In the genomic region with DNA sequence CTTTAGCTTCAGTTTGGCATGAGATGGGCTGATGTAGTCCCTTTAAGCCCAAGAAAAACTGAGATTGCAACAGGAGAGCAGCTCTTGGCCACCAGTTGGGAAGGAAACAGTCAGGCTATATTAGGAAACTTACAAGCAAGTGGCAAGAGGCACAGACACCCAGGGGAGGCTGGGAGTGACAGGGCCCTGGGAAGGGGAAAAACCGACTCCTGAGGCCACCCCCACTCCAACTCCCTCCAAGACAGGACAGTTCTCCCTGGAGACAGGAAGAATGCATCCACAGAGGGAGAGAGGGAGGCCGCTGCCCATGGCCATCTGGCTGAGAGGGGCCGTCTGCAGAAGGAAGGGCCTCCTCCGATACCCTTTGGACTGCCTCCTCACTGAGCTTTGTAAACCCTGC, we compare ENCODE assay signal across 15 cellular contexts. TPM values are rescaled to one million over a fixed set of nuclear protein-coding genes. Genes with fewer than 3 reads are reported as not detected.
DNase-seq lines count a peak whose midpoint lies in the region; ATAC-seq and TF ChIP-seq lines count a peak whose summit lies in the region.
"Had no signal": no experiment of that assay in that cellular context is flagged by ENCODE, and none has a peak within 500 bp of the region (broad histone marks: within the 10 kb centered on the region; RNA-seq: fewer than 3 reads in every experiment).

No MANE protein-coding gene starts in this region.

- TF ChIP-seq CTCF in HFFc6 (IDR thresholded peaks at IDR 0.05): no peak
- no peak for TF ChIP-seq CTCF in ascending aorta (IDR thresholded peaks at IDR 0.05)
- no peak for TF ChIP-seq CTCF in stomach (IDR thresholded peaks at IDR 0.05)

- TF ChIP-seq EP300 in stomach (IDR thresholded peaks at IDR 0.05): no peak

- WGBS in stomach, 5 donors: 25 to 49% (median 42%) methylated on average over 2 to 4 of the region's 4 CpGs

- H3K27me3 ChIP-seq in ascending aorta (no peaks in the 10 kb centered on the region), stomach (peaks cover 0 to 10% (median 0%) of the 10 kb centered on the region in 3 donors)

- no peak for ATAC-seq in HG02759 (IDR thresholded peaks at IDR 0.05; ENCODE audit: unreplicated experiment)
- ATAC-seq: activated T-cell treated with anti-CD3 and anti-CD28 coated beads, Interleukin-2, amount 50 U/mL, for 72 hours; T-helper 17 cell had no signal

- peak overlapping the region; percentile 86 to 89 for H3K27ac ChIP-seq in ascending aorta
- H3K27ac ChIP-seq in stomach: peak overlapping the region in 4 of 5 donors; percentile 47 to 82 (median 63)
- H3K27ac ChIP-seq: skin epidermis had no signal

- peak overlapping the region; percentile 86 for H3K27ac Mint-ChIP-seq in HFFc6
- no peak overlapping the region for H3K27ac Mint-ChIP-seq in activated T-cell treated with anti-CD3 and anti-CD28 coated beads, Interleukin-2, amount 50 U/mL, for 24 hours
- H3K27ac Mint-ChIP-seq: activated T-cell treated with anti-CD3 and anti-CD28 coated beads, Interleukin-2, amount 50 U/mL, for 72 hours; dendritic cell treated with granulocyte-macrophage colony-stimulating factor and Interleukin-4, amounts not matched to agents 40 ng/mL and 50 ng/mL, for 4 days; IgD-negative memory B cell; T-helper 17 cell had no signal

- DNase-seq in HFFc6 (peak; percentile 46), ascending aorta (ENCODE audit: low spot score in 2 of 2) (peak in 1 of 2 donors; percentile 89), hepatic stellate cell (ENCODE audit: low spot score) (peak; percentile 89), stomach (no peak), MV-4-11 (lab: John Stamatoyannopoulos, UW) (no peak), NCI-H69 (lab: John Stamatoyannopoulos, UW) (no peak)
- no peak for DNase-seq in activated T-cell treated with anti-CD3 and anti-CD28 coated beads, Interleukin-2, amount 50 U/mL, for 24 hours
- DNase-seq: activated T-cell treated with anti-CD3 and anti-CD28 coated beads, Interleukin-2, amount 50 U/mL, for 72 hours; NCI-H345; stimulated activated naive CD4-positive, alpha-beta T cell; T-helper 17 cell had no signal

- H3K9me3 ChIP-seq in ascending aorta: no peaks in the 10 kb centered on the region
- H3K9me3 ChIP-seq in stomach: no peaks in the 10 kb centered on the region

- no peaks in the 10 kb centered on the region for H3K9me3 Mint-ChIP-seq in HFFc6
- H3K9me3 Mint-ChIP-seq in activated T-cell treated with anti-CD3 and anti-CD28 coated beads, Interleukin-2, amount 50 U/mL, for 24 hours: no peaks in the 10 kb centered on the region
- H3K9me3 Mint-ChIP-seq: dendritic cell treated with granulocyte-macrophage colony-stimulating factor and Interleukin-4, amounts not matched to agents 40 ng/mL and 50 ng/mL, for 4 days had no signal

- H3K4me3 Mint-ChIP-seq in HFFc6: peak overlapping the region; percentile 79
- H3K4me3 Mint-ChIP-seq in activated T-cell treated with anti-CD3 and anti-CD28 coated beads, Interleukin-2, amount 50 U/mL, for 24 hours: no peak overlapping the region
- H3K4me3 Mint-ChIP-seq: activated T-cell treated with anti-CD3 and anti-CD28 coated beads, Interleukin-2, amount 50 U/mL, for 72 hours; dendritic cell treated with granulocyte-macrophage colony-stimulating factor and Interleukin-4, amounts not matched to agents 40 ng/mL and 50 ng/mL, for 4 days; T-helper 17 cell had no signal

- intact Hi-C loops in ascending aorta (cut with DNase I): loop anchor here (2.0 kb wide), 1 partner anchor 14 kb away; no protein-coding TSS in a partner anchor
- intact Hi-C loops in stomach (cut with DNase I; ENCODE audit: low total_unique reads): no loop called here

- peaks cover 50% of the 10 kb centered on the region for H3K4me1 Mint-ChIP-seq in HFFc6 (ENCODE audit: low read depth)
- no peaks in the 10 kb centered on the region for H3K4me1 Mint-ChIP-seq in activated T-cell treated with anti-CD3 and anti-CD28 coated beads, Interleukin-2, amount 50 U/mL, for 24 hours (ENCODE audit: low read depth)
- H3K4me1 Mint-ChIP-seq: IgD-negative memory B cell had no signal

- no peaks in the 10 kb centered on the region for H3K27me3 Mint-ChIP-seq in HFFc6 (ENCODE audit: insufficient read depth)
- H3K27me3 Mint-ChIP-seq in activated T-cell treated with anti-CD3 and anti-CD28 coated beads, Interleukin-2, amount 50 U/mL, for 24 hours: peaks cover 57% of the 10 kb centered on the region

- TF ChIP-seq POLR2A in stomach (IDR thresholded peaks at IDR 0.05): no peak

- H3K4me1 ChIP-seq in ascending aorta (peaks cover 8 to 42% of the 10 kb centered on the region in 2 donors), stomach (peaks cover 0 to 27% (median 11%) of the 10 kb centered on the region in 4 donors)

- H3K36me3 ChIP-seq in ascending aorta: no peaks in the 10 kb centered on the region
- H3K36me3 ChIP-seq in stomach: no peaks in the 10 kb centered on the region

- H3K36me3 Mint-ChIP-seq in HFFc6 (ENCODE audit: low read depth): peaks cover 11% of the 10 kb centered on the region; the same call in 1 of the 2 replicates
- H3K36me3 Mint-ChIP-seq in activated T-cell treated with anti-CD3 and anti-CD28 coated beads, Interleukin-2, amount 50 U/mL, for 24 hours (ENCODE audit: low read depth): no peaks in the 10 kb centered on the region

- H3K4me3 ChIP-seq in ascending aorta (peak overlapping the region; percentile 27 to 54), stomach (no peak overlapping the region)
- H3K4me3 ChIP-seq: skin epidermis had no signal

RNA-seq across cellular contexts. Expression of a gene that starts 20.5 kb away (rescaled TPM):
- 10 to 100 TPM in 5 of 6 experiments, 1 to 10 TPM in 1; 9.7 to 14.4 (median 13.5) TPM for total RNA-seq in HFFc6 (2021; fragmentation: NEBNext Ultra II Directional; extraction: Animal tissue kit (Norgen Biotek cat#: 25700))
- 86.7 TPM for total RNA-seq in ascending aorta
- total RNA-seq in stomach: 10 to 100 TPM in 4 of 5 donors, 1 to 10 TPM in 1; 7.6 to 51.9 (median 38.9) TPM
- 1 to 10 TPM in 2 of 3 donors, under 1 TPM in 1; 0.15 to 9.1 (median 1.1) TPM for polyA plus RNA-seq in stomach
- total RNA-seq: T-helper 17 cell had no signal
- polyA plus RNA-seq: IgD-negative memory B cell had no signal

RNA-seq across cellular contexts. Expression of a gene that starts 44.1 kb away (rescaled TPM):
- 10 to 100 TPM; 33.1 to 38.8 (median 36.2) TPM for total RNA-seq in HFFc6 (2021; fragmentation: NEBNext Ultra II Directional; extraction: Animal tissue kit (Norgen Biotek cat#: 25700))
- total RNA-seq in ascending aorta (9.2 TPM), stomach (10 to 100 TPM in 4 of 5 donors, 1 to 10 TPM in 1; 7.8 to 87.5 (median 31.9) TPM)
- 10 to 100 TPM; 22.9 to 33.5 (median 30.9) TPM for polyA plus RNA-seq in stomach

Comparison
In these comparisons a context has a peak if more than half of its experiments do, and no peak if none do; other contexts are left out.
1. DNase-seq: peak in HFFc6 (single experiment) and hepatic stellate cell (single experiment); none in stomach (single experiment), MV-4-11 (single experiment), NCI-H69 (single experiment) and activated T-cell treated with anti-CD3 and anti-CD28 coated beads, Interleukin-2, amount 50 U/mL, for 24 hours (single experiment).
2. H3K4me3 ChIP-seq: peak in ascending aorta (2 of 2); none in stomach (0 of 4).